ENCODE assay signal across 8 cellular contexts in genomic region chr17:64504769-64505319, GRCh38. TPM values are rescaled to one million over a fixed set of nuclear protein-coding genes. Genes with fewer than 3 reads are reported as not detected.
DNase-seq lines count a peak whose midpoint lies in the region; ATAC-seq, FAIRE-seq and TF ChIP-seq lines count a peak whose summit lies in the region.

No MANE protein-coding gene starts in this region.

- peaks cover 40% of the 10 kb centered on the region for H3K4me1 ChIP-seq in PC-9 (replicated peaks; ENCODE audit: insufficient read depth)
- peaks cover 21 to 36% (median 31%) of the 10 kb centered on the region in 3 donors for H3K4me1 ChIP-seq in pancreas

- TF ChIP-seq CTCF in PC-9 (conservative IDR thresholded peaks at IDR 0.05) (no peak), pancreas (IDR thresholded peaks at IDR 0.05) (no peak)

- no peak for ATAC-seq in pancreas
- no peak for ATAC-seq in GM18517 (IDR thresholded peaks at IDR 0.05; ENCODE audit: unreplicated experiment)

- DNase-seq in PC-9 (no peak), epithelial cell of prostate (ENCODE audit: low read depth, low spot score) (no peak), pancreas (peak in 1 of 6 donors; percentile 26), NCI-H446 (lab: John Stamatoyannopoulos, UW) (no peak), NCI-H1092 treated with DMSO at 0.1 percent for 48 hours (lab: John Stamatoyannopoulos, UW) (no peak), cerebellar cortex (ENCODE audit: low spot score) (no peak)

- H3K27me3 ChIP-seq in PC-9 (ENCODE audit: insufficient read depth, low read depth): no peaks in the 10 kb centered on the region
- no peaks in the 10 kb centered on the region for H3K27me3 ChIP-seq in pancreas

- peak overlapping the region; percentile 95 for H3K4me3 ChIP-seq in GM08714 (ENCODE audit: low read length)
- peak overlapping the region; percentile 100 for H3K4me3 ChIP-seq in PC-9
- H3K4me3 ChIP-seq in pancreas: peak overlapping the region; percentile 68 to 90 (median 82)

- peaks cover 91% of the 10 kb centered on the region for H3K79me2 ChIP-seq in PC-9 (ENCODE audit: low read depth)

- H3K4me2 ChIP-seq in PC-9: peak overlapping the region; percentile 95

- POLR2A ChIA-PET in PC-9 (lab: Charles Lee; ENCODE audit: unreplicated experiment): interaction anchor here (0.6 to 1.9 kb wide), 14 partner anchors 8 to 683 kb away, joined by 3 to 17 read pairs (median 6); partner anchors contain the start of gene POLG2

- no peaks in the 10 kb centered on the region for H3K9me2 ChIP-seq in PC-9 (ENCODE audit: insufficient read depth)

- peaks cover 66% of the 10 kb centered on the region for H3F3A ChIP-seq in PC-9 (ENCODE audit: insufficient read depth, low read depth)

- H4K20me1 ChIP-seq in PC-9 (ENCODE audit: insufficient read depth): peaks cover 71% of the 10 kb centered on the region

- CTCF ChIA-PET in PC-9 (lab: Charles Lee): interaction anchor here (0.7 to 1.0 kb wide), 2 partner anchors 85 to 590 kb away, joined by 3 read pairs; no protein-coding TSS in a partner anchor

- FAIRE-seq in pancreas (lab: Jason Lieb, UNC): no peak

- intact Hi-C loops in PC-9 (cut with micrococcal nuclease; ENCODE audit: unreplicated experiment): no loop called here
- intact Hi-C loops in pancreas (cut with DNase I): no loop called here

- peaks cover 66% of the 10 kb centered on the region for H3K36me3 ChIP-seq in PC-9 (ENCODE audit: low read depth)
- peaks cover 15 to 46% (median 40%) of the 10 kb centered on the region in 3 donors for H3K36me3 ChIP-seq in pancreas

- H3K27ac ChIP-seq in PC-9 (peak overlapping the region; percentile 98), epithelial cell of prostate (peak overlapping the region; percentile 97), pancreas (peak overlapping the region; percentile 99 to 100 (median 100))

- WGBS in pancreas, 2 donors: 0 to 1% methylated on average over 13 of the region's 13 CpGs

- H2AFZ ChIP-seq in PC-9: no peak overlapping the region

- BruUV-seq in PC-9 (replicated peaks; lab: Mats Ljungman, UMichigan): no TSS peak

- H3K9me3 ChIP-seq in PC-9 (ENCODE audit: insufficient read depth, low read depth) (no peaks in the 10 kb centered on the region), pancreas (no peaks in the 10 kb centered on the region)

RNA-seq across cellular contexts. Expression of gene DDX5, which starts 1.2 kb away (rescaled TPM):
- total RNA-seq in PC-9 (2021): 375 and 402 TPM in 2 replicates
- 100 to 1,000 TPM; 145 to 398 (median 199) TPM for total RNA-seq in pancreas
- polyA plus RNA-seq in pancreas: 100 to 1,000 TPM; 249 to 372 TPM

RNA-seq across cellular contexts. Expression of gene CEP95, which starts 1.9 kb away (rescaled TPM):
- total RNA-seq in PC-9 (2021): 56.0 and 57.2 TPM in 2 replicates
- total RNA-seq in pancreas: 10 to 100 TPM; 10.0 to 25.9 (median 18.2) TPM
- polyA plus RNA-seq in pancreas: 10 to 100 TPM; 34.8 to 80.8 TPM

RNA-seq across cellular contexts. Expression of gene POLG2, which starts 8.0 kb away (rescaled TPM):
- total RNA-seq in PC-9 (2021) (23.3 and 32.7 TPM in 2 replicates), pancreas (10 to 100 TPM in 1 of 6 donors, 1 to 10 TPM in 5; 4.8 to 12.9 (median 6.9) TPM)
- polyA plus RNA-seq in pancreas: 10 to 100 TPM in 1 of 2 donors, 1 to 10 TPM in 1; 9.6 to 12.1 TPM

RNA-seq across cellular contexts. Expression of gene MILR1, which starts 55.9 kb away (rescaled TPM):
- 22.9 and 25.6 TPM in 2 replicates for total RNA-seq in PC-9 (2021)
- 1 to 10 TPM in 4 of 6 donors, under 1 TPM in 2; 0.51 to 6.3 (median 1.1) TPM for total RNA-seq in pancreas
- 1 to 10 TPM; 1.5 to 2.4 TPM for polyA plus RNA-seq in pancreas
